Comparison of ENCODE assay signal across 1 cellular context in the genomic region with DNA sequence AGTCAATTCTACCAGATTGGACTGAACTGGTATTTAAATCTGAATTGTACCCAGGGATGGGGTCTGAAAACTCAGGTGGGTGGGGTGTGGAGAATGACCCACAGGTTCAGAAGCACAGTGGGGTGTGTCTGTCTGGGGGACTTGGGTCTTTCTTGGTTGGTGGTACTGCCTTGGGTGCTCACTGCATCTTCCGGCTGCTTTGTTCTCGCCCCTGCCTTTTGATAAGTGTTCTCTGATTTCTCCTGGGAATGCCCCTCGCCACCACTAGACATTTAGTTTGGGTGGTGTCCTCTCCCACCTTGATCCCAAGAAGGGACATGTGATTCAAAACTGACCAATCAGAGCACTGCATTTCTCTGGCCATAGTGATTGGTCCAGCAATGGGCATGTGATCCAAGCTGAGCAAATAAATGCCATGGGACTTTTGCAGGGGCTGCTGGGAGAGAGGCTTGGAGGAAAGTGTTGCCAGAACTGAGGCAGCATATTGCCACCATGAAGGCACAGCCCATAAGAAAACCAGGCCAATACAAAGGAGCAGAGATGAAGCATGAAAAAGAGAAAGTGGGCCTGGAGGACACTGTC.
TF ChIP-seq lines count a peak whose summit lies in the region.

No MANE protein-coding gene starts in this region.

TF ChIP-seq in K562, 482 proteins besides CTCF, POLR2A, EP300 and RAD21 (continued from another document):
- no peak for TF ChIP-seq RBM17 (IDR thresholded peaks at IDR 0.05; ENCODE audit: borderline replicate concordance, low read depth, low read length)
- peak; percentile 84 for TF ChIP-seq RAD51 (IDR thresholded peaks at IDR 0.05; ENCODE audit: borderline replicate concordance, low read depth)
- no peak for TF ChIP-seq MCM5 (IDR thresholded peaks at IDR 0.05; ENCODE audit: low read depth)
- peak; percentile 53 for TF ChIP-seq FOS (IDR thresholded peaks at IDR 0.05; ENCODE audit: extremely low read depth, insufficient read length)
- TF ChIP-seq EZH2 (IDR thresholded peaks at IDR 0.05; ENCODE audit: borderline replicate concordance, low read depth, low read length) = no peak
- TF ChIP-seq, protein P1, sequence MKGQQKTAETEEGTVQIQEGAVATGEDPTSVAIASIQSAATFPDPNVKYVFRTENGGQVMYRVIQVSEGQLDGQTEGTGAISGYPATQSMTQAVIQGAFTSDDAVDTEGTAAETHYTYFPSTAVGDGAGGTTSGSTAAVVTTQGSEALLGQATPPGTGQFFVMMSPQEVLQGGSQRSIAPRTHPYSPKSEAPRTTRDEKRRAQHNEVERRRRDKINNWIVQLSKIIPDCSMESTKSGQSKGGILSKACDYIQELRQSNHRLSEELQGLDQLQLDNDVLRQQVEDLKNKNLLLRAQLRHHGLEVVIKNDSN (CRISPR knock-in tag; IDR thresholded peaks at IDR 0.05) = peak; percentile 77
- no peak for TF ChIP-seq ZFP36 (IDR thresholded peaks at IDR 0.05; ENCODE audit: low read depth, low read length, partially characterized antibody)
- TF ChIP-seq SREBF2 (CRISPR knock-in tag; IDR thresholded peaks at IDR 0.05) = no peak
